20 cellular contexts compared by ENCODE assay signal in the genomic region with DNA sequence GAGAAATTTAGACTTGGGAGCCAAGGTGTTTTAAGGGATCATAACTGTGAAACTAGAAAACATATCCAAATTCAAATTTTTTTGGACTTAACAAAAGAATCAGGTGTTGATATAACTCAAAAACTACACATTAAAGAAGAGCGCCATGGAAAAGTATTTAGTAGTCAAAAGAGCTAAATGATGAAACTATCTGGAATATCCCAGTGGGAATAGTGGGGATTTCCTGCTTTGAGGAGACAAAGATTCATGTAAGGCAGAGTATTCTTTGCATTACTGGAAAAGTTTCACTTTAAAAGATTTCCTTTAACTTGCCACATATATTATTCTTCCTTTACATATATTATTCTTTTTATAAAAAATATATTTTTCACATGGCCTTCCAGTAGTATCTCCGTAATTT. TPM values are rescaled to one million over a fixed set of nuclear protein-coding genes. Genes with fewer than 3 reads are reported as not detected.
A peak's percentile ranks its signal among the peaks of the same experiment; 100 is the strongest.
DNase-seq lines count a peak whose midpoint lies in the region; ATAC-seq and TF ChIP-seq lines count a peak whose summit lies in the region.
"Had no signal": no experiment of that assay in that cellular context is flagged by ENCODE, and none has a peak within 500 bp of the region (broad histone marks: within the 10 kb centered on the region; RNA-seq: fewer than 3 reads in every experiment).

No MANE protein-coding gene starts in this region.

- no peaks in the 10 kb centered on the region for H3K27me3 Mint-ChIP-seq in chondrocyte (ENCODE audit: low read depth)

- H3K4me3 Mint-ChIP-seq in chondrocyte (ENCODE audit: unreplicated experiment), result no peak overlapping the region
- H3K4me3 Mint-ChIP-seq: GM23338, H9 had no signal

- H3K27ac ChIP-seq in subcutaneous abdominal adipose tissue (ENCODE audit: low read depth, low read length), result peak overlapping the region; percentile 53

- ATAC-seq in GM21737 (IDR thresholded peaks at IDR 0.05; ENCODE audit: unreplicated experiment), result no peak
- ATAC-seq in GM21825 (IDR thresholded peaks at IDR 0.05; ENCODE audit: unreplicated experiment), result no peak
- ATAC-seq: GM23338 had no signal

- H3K27me3 ChIP-seq in Loucy (ENCODE audit: insufficient read depth, low read length, poor library complexity, severe bottlenecking) (no peaks in the 10 kb centered on the region), subcutaneous abdominal adipose tissue (ENCODE audit: control insufficient read depth in 5 of 5, insufficient read depth in 4 of 5, low read length in 5 of 5) (no peaks in the 10 kb centered on the region)

- H3K79me2 ChIP-seq in Loucy (ENCODE audit: insufficient read depth, low read length), result no peaks in the 10 kb centered on the region

- DNase-seq in chondrocyte (ENCODE audit: low spot score) (no peak), fibroblast of the conjunctiva (ENCODE audit: low read depth) (peak; percentile 23), A172 (ENCODE audit: low spot score) (no peak)
- DNase-seq in activated CD4-positive, alpha-beta T cell treated with anti-CD3 and anti-CD28 coated beads for 4 hours, result no peak
- DNase-seq: DMS153, DND-41, H9, KG1, MM.1S, NCI-H2029, NCI-H446, NCI-H524 treated with DMSO at 0.1 percent for 48 hours, NCI-H774, Right ventricle myocardium superior, RPMI8226 had no signal

- no peaks in the 10 kb centered on the region for H3K9me3 ChIP-seq in Loucy (ENCODE audit: insufficient read depth, low read depth, low read length)
- H3K9me3 ChIP-seq in subcutaneous abdominal adipose tissue (ENCODE audit: control insufficient read depth in 5 of 5, low read length in 5 of 5), result no peaks in the 10 kb centered on the region

- peaks cover 14% of the 10 kb centered on the region for H3K4me1 ChIP-seq in Loucy (ENCODE audit: insufficient read depth, low read length, poor library complexity, severe bottlenecking)
- H3K4me1 ChIP-seq in subcutaneous abdominal adipose tissue (ENCODE audit: control insufficient read depth in 5 of 5, insufficient read depth in 5 of 5, low read length in 5 of 5), result peaks cover 4 to 26% (median 18%) of the 10 kb centered on the region in 5 donors

- H2AFZ ChIP-seq in Loucy (ENCODE audit: low read length), result no peak overlapping the region
- H2AFZ ChIP-seq: GM23338 had no signal

- no peaks in the 10 kb centered on the region for H3F3A ChIP-seq in Loucy (ENCODE audit: low read depth)

- peak overlapping the region; percentile 67 for H3K27ac Mint-ChIP-seq in chondrocyte (ENCODE audit: unreplicated experiment)
- H3K27ac Mint-ChIP-seq: GM23338, H9 had no signal

- TF ChIP-seq CTCF in Loucy (conservative IDR thresholded peaks at IDR 0.05; ENCODE audit: low read length) (no peak), chondrocyte (IDR thresholded peaks at IDR 0.05) (no peak)

- peaks cover 3% of the 10 kb centered on the region for H3K9me3 Mint-ChIP-seq in chondrocyte (ENCODE audit: low read depth)
- H3K9me3 Mint-ChIP-seq: GM23338, H9 had no signal

- no peak overlapping the region for H3K9ac ChIP-seq in Loucy (ENCODE audit: low read depth, low read length, poor library complexity, severe bottlenecking)
- H3K9ac ChIP-seq in subcutaneous abdominal adipose tissue (ENCODE audit: low read length in 5 of 5), result no peak overlapping the region

- H3K9me2 ChIP-seq in Loucy (replicated peaks; ENCODE audit: low read depth, low read length), result no peaks in the 10 kb centered on the region

- H3K4me2 ChIP-seq in Loucy (ENCODE audit: low read depth, low read length, poor library complexity, severe bottlenecking), result peak overlapping the region; percentile 37
- H3K4me2 ChIP-seq: GM23338 had no signal

- peaks cover 8% of the 10 kb centered on the region for H3K36me3 Mint-ChIP-seq in chondrocyte (ENCODE audit: low read depth)

- no peak overlapping the region for H3K4me3 ChIP-seq in Loucy (ENCODE audit: low read length, poor library complexity, severe bottlenecking)
- H3K4me3 ChIP-seq in subcutaneous abdominal adipose tissue (ENCODE audit: low read depth in 1 of 5, low read length in 5 of 5), result no peak overlapping the region
- H3K4me3 ChIP-seq: GM23338 had no signal

- peaks cover 5% of the 10 kb centered on the region; the same call in 1 of the 2 replicates for H3K36me3 ChIP-seq in Loucy (ENCODE audit: insufficient read depth, low read length)
- H3K36me3 ChIP-seq in subcutaneous abdominal adipose tissue (ENCODE audit: control insufficient read depth in 5 of 5, insufficient read depth in 5 of 5, low read length in 5 of 5), result peaks cover 0 to 7% (median 2%) of the 10 kb centered on the region in 5 donors

- no peaks in the 10 kb centered on the region for H4K20me1 ChIP-seq in Loucy (ENCODE audit: insufficient read depth, low read length, poor library complexity, severe bottlenecking)

- H3K4me1 Mint-ChIP-seq in chondrocyte (ENCODE audit: low read depth), result peaks cover 42% of the 10 kb centered on the region
- H3K4me1 Mint-ChIP-seq: GM23338 had no signal

RNA-seq across cellular contexts. Expression of a gene that starts 40.3 kb away (rescaled TPM):
- 27.3 to 30.5 TPM (median 29.2 TPM) in 3 replicates for total RNA-seq in chondrocyte
- 58.0 and 59.3 TPM in 2 replicates for total RNA-seq in A172 (2014; rRNA removed; shearing (Covaris generic))

RNA-seq across cellular contexts. Expression of a gene that starts 59.6 kb away (rescaled TPM):
- total RNA-seq in chondrocyte, result 11.5 to 16.2 TPM (median 15.3 TPM) in 3 replicates
- 44.3 and 68.4 TPM in 2 replicates for total RNA-seq in A172 (2014; rRNA removed; shearing (Covaris generic))
